Comparison of ENCODE assay signal across 18 cellular contexts in genomic region chr2:125318740-125319139, GRCh38.
"Had no signal": no experiment of that assay in that cellular context is flagged by ENCODE, and none has a peak within 500 bp of the region (broad histone marks: within the 10 kb centered on the region; RNA-seq: fewer than 3 reads in every experiment).

No MANE protein-coding gene starts in this region.

- H3K36me3 ChIP-seq: SJSA1 had no signal

- H3K27me3 ChIP-seq: SJSA1 had no signal

- DNase-seq: KBM-7, NCI-H1092, NCI-H1436, NCI-H187, NCI-H2029, NCI-H2081 treated with DMSO at 0.1 percent for 48 hours, NCI-H2171, NCI-H226, NCI-H446, NCI-H510A, NCI-H524 treated with DMSO at 0.1 percent for 48 hours, NCI-H69, NCI-H774, Right ventricle myocardium superior, RPMI8226, SIG-M5 had no signal

- H3K4me1 ChIP-seq: SJSA1 had no signal

- H3K27ac ChIP-seq: SJSA1, SK-N-MC had no signal

- H3K4me3 ChIP-seq: SJSA1, SK-N-MC had no signal

- H3K9me3 ChIP-seq: SJSA1 had no signal
